ENCODE assay signal across 28 cellular contexts in the genomic region with DNA sequence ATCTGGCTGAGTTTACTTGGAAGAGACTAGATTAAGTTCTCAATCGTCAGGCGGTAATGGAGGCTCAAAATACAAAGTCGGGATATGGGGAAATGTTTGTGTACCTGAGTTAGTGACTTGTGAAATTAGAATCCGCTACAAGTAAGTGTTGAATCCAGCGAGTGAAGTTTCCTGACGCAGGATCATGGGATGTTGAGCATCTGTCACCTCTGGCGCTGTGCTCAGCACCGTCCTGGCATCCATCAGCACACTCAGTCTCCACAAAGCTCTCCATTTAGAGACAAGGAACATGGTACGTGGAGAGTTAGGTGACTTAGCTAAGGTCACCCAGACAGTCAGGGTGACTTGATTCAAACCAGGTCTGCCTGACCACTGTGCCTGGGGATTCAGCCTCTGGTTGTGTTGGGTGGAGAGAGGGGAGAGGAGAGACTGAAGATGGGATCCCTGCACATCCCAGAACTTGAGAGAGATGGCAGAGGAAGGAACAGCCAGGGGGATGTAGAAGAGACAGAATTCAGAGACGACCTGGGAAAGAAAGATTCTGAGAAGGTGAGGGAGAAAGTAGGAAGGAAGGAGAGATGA.
"Had no signal": no experiment of that assay in that cellular context is flagged by ENCODE, and none has a peak within 500 bp of the region (broad histone marks: within the 10 kb centered on the region; RNA-seq: fewer than 3 reads in every experiment).

No MANE protein-coding gene starts in this region.

- H3K9ac ChIP-seq: parathyroid adenoma had no signal

- H3K4me1 ChIP-seq: gastroesophageal sphincter, parathyroid adenoma, tibial nerve, uterus had no signal

- H3K27ac ChIP-seq: esophagus squamous epithelium, gastroesophageal sphincter, heart left ventricle, parathyroid adenoma, thoracic aorta, tibial nerve, upper lobe of right lung, uterus had no signal

- H3K9me3 ChIP-seq: upper lobe of right lung, uterus had no signal

- H3K79me2 ChIP-seq: parathyroid adenoma had no signal

- ATAC-seq: effector memory CD8-positive, alpha-beta T cell; gastroesophageal sphincter; left colon; natural killer cell; stimulated activated naive B cell treated with anti-CD40 and anti-IgM and Interleukin-4, amounts not matched to agents 10 μg/mL and 1 μg/mL and 100 μg/mL, for 72 hours; upper lobe of right lung had no signal

- FAIRE-seq: endometrium, islet of Langerhans, small intestine had no signal

- H3K4me1 Mint-ChIP-seq: memory B cell; stimulated activated naive B cell treated with anti-CD40 and anti-IgM and Interleukin-4, amounts not matched to agents 10 μg/mL and 1 μg/mL and 100 μg/mL, for 72 hours had no signal

- H3K27me3 ChIP-seq: esophagus squamous epithelium, heart left ventricle, tibial nerve, upper lobe of right lung, uterus had no signal

- H2AFZ ChIP-seq: parathyroid adenoma had no signal

- H3K27ac Mint-ChIP-seq: effector memory CD8-positive, alpha-beta T cell; memory B cell; natural killer cell; progenitor cell of endocrine pancreas; stimulated activated naive B cell treated with anti-CD40 and anti-IgM and Interleukin-4, amounts not matched to agents 10 μg/mL and 1 μg/mL and 100 μg/mL, for 72 hours; stimulated activated naive CD8-positive, alpha-beta T cell treated with anti-CD3 and anti-CD28 coated beads, Interleukin-15, Interleukin-2, amounts not matched to agents 100 ng/mL and 50 ng/mL, for 24 hours had no signal

- H3K4me3 ChIP-seq: esophagus squamous epithelium, gastroesophageal sphincter, heart left ventricle, lung, thoracic aorta, tibial nerve, upper lobe of right lung, uterus had no signal

- H3K4me3 Mint-ChIP-seq: effector memory CD8-positive, alpha-beta T cell; memory B cell; natural killer cell; neural crest cell; stimulated activated naive B cell treated with anti-CD40 and anti-IgM and Interleukin-4, amounts not matched to agents 10 μg/mL and 1 μg/mL and 100 μg/mL, for 72 hours; stimulated activated naive CD8-positive, alpha-beta T cell treated with anti-CD3 and anti-CD28 coated beads, Interleukin-15, Interleukin-2, amounts not matched to agents 100 ng/mL and 50 ng/mL, for 24 hours had no signal

- H3K36me3 Mint-ChIP-seq: memory B cell; natural killer cell; stimulated activated naive B cell treated with anti-CD40 and anti-IgM and Interleukin-4, amounts not matched to agents 10 μg/mL and 1 μg/mL and 100 μg/mL, for 72 hours had no signal

- DNase-seq: cortex of kidney; effector memory CD8-positive, alpha-beta T cell; erythroblast; esophagus squamous epithelium; heart left ventricle; hippocampal formation; kidney glomerular epithelial cell; left colon; left ventricle myocardium superior; natural killer cell; right cardiac atrium; small intestine; stimulated activated CD4-positive, alpha-beta T cell treated with anti-CD3 and anti-CD28 coated beads, Interleukin-15, amount 100 ng/mL, for 24 hours; stimulated activated CD4-positive, alpha-beta T cell treated with anti-CD3 and anti-CD28 coated beads, Interleukin-2, amount 100 ng/mL, for 48 hours; stimulated activated naive B cell treated with anti-CD40 and anti-IgM and Interleukin-4, amounts not matched to agents 10 μg/mL and 1 μg/mL and 100 μg/mL, for 72 hours; upper lobe of right lung; uterus had no signal

- H3K36me3 ChIP-seq: esophagus squamous epithelium, gastroesophageal sphincter, heart left ventricle, thoracic aorta, tibial nerve, upper lobe of right lung, uterus had no signal

- H3K9me3 Mint-ChIP-seq: effector memory CD8-positive, alpha-beta T cell; natural killer cell had no signal
